8 cellular contexts compared by ENCODE assay signal in the genomic region with DNA sequence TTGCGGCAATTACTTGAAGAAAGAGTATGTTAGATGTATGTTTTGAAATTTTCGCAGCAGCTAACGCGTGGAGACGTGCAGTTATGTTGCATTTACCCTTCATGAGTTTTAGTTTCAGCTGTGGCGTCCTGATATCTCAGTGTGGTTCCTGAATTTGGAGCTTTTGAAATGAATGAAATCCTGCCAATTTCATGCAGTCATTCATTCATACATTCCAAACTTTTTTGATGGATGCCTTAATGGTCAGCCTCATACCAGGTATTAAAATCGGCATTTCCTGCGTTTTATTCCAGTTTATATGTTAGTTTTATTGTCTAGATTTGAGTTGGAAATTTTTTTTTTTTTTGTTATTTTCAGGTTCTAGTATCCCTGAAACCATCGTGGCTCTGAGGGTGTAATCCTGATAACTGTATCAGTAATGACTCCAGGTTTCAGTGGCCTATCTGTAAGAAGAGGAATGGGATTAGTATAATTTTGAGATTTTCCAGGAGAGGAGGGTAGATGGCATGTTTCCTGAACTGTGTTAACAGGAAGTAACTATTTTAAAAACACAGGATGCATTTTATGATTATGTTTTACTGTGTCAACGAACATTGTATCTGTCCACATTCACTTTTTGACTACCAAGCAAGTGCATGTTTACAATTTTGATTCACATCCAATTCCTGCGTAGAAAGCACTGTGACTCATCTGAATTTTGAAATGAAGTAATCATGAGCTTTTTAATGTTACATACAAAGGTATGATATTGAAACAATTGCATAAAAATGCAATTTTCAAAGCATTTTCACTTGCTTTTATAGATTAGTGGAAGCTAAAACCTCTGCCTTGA. TPM values are rescaled to one million over a fixed set of nuclear protein-coding genes. Genes with fewer than 3 reads are reported as not detected.
DNase-seq lines count a peak whose midpoint lies in the region; ATAC-seq lines count a peak whose summit lies in the region.

No MANE protein-coding gene starts in this region.

- peaks cover 14% of the 10 kb centered on the region for H3K79me2 ChIP-seq in mesendoderm (ENCODE audit: control insufficient read depth, insufficient read depth, low read length)

- DNase-seq in DMS53 (lab: John Stamatoyannopoulos, UW) (peak; percentile 31), DMS53 treated with DMSO at 0.1 percent for 48 hours (lab: John Stamatoyannopoulos, UW; ENCODE audit: unreplicated experiment) (no peak), M059J (ENCODE audit: low read depth) (peak; percentile 72), mesendoderm (no peak), NCI-H345 treated with DMSO at 0.1 percent for 48 hours (lab: John Stamatoyannopoulos, UW; ENCODE audit: unreplicated experiment) (no peak), mucosa of gallbladder (ENCODE audit: low spot score) (no peak)
- DNase-seq in central memory CD4-positive, alpha-beta T cell: peak; percentile 27

- no CpG with 5 or more reads among the region's 11 CpGs for WGBS in mesendoderm (ENCODE audit: extremely low coverage, insufficient coverage, low lambda C conversion rate)

- H3K18ac ChIP-seq in mesendoderm (ENCODE audit: low read length): no peak overlapping the region

- no peak for ATAC-seq in GM18907 (IDR thresholded peaks at IDR 0.05; ENCODE audit: unreplicated experiment)

- no peak overlapping the region for H4K5ac ChIP-seq in mesendoderm (ENCODE audit: low read length)

- H3K9ac ChIP-seq in mesendoderm (ENCODE audit: low read length): peak overlapping the region; percentile 93

- H3K4me1 ChIP-seq in mesendoderm (ENCODE audit: control insufficient read depth, low read depth, low read length): peaks cover 4% of the 10 kb centered on the region

- no peak overlapping the region for H4K8ac ChIP-seq in mesendoderm (ENCODE audit: low read depth, low read length)

- H2AK5ac ChIP-seq in mesendoderm (ENCODE audit: low read length): peak overlapping the region; percentile 87

- no peak overlapping the region for H3K4ac ChIP-seq in mesendoderm (ENCODE audit: low read depth, low read length)

- peak overlapping the region; percentile 85 for H3K4me2 ChIP-seq in mesendoderm (ENCODE audit: low read length)

- H3K23ac ChIP-seq in mesendoderm (ENCODE audit: low read length): no peak overlapping the region

- H3K27ac ChIP-seq in mesendoderm (ENCODE audit: low read depth, low read length): peak overlapping the region; percentile 82

- no peaks in the 10 kb centered on the region for H3K36me3 ChIP-seq in mesendoderm (ENCODE audit: control insufficient read depth, insufficient read depth, low read length)

- H3K27me3 ChIP-seq in mesendoderm (ENCODE audit: insufficient read depth, low read length, poor library complexity): no peaks in the 10 kb centered on the region

- peaks cover 15% of the 10 kb centered on the region for H3K79me1 ChIP-seq in mesendoderm (ENCODE audit: low read length)

- peak overlapping the region; percentile 77 for H3K4me3 ChIP-seq in mesendoderm (ENCODE audit: low read length)

- H2BK120ac ChIP-seq in mesendoderm (ENCODE audit: low read depth, low read length): no peak overlapping the region

- peak overlapping the region; percentile 20 for H2BK5ac ChIP-seq in mesendoderm (ENCODE audit: low read length)

- peak overlapping the region; percentile 96 for H3K56ac ChIP-seq in mesendoderm (ENCODE audit: low read length)

- no peak overlapping the region for H2BK15ac ChIP-seq in mesendoderm (replicated peaks; ENCODE audit: low read depth)

RNA-seq across cellular contexts. Expression of gene FOCAD, which starts 1.0 kb away (rescaled TPM):
- total RNA-seq in M059J (2014; rRNA removed; shearing (Covaris generic)): 36.2 and 39.6 TPM in 2 replicates
- 12.7 TPM for polyA plus RNA-seq in mesendoderm (2013, experiment 1 of 2)
- polyA plus RNA-seq in mesendoderm (2013, experiment 2 of 2): 13.1 TPM
- 27.2 TPM for total RNA-seq in mucosa of gallbladder

Comparison
In these comparisons a context has a peak if more than half of its experiments do, and no peak if none do; other contexts are left out.
1. DNase-seq: peak in DMS53 (single experiment), M059J (single experiment) and central memory CD4-positive, alpha-beta T cell (single experiment); none in DMS53 treated with DMSO at 0.1 percent for 48 hours (single experiment), mesendoderm (single experiment), NCI-H345 treated with DMSO at 0.1 percent for 48 hours (single experiment) and mucosa of gallbladder (single experiment).